In genomic region chr9:35079426-35080341, GRCh38 we compare ENCODE assay signal across 1 cellular context.
TF ChIP-seq lines count a peak whose summit lies in the region.

FANCG (minus strand) TSS chr9:35079942; CDS start chr9:35079524, 418 bp downstream.

TF ChIP-seq in HEK293, 187 proteins besides CTCF, POLR2A, EP300 and RAD21 (continued from another document and continues in another):
- TF ChIP-seq, protein P1, sequence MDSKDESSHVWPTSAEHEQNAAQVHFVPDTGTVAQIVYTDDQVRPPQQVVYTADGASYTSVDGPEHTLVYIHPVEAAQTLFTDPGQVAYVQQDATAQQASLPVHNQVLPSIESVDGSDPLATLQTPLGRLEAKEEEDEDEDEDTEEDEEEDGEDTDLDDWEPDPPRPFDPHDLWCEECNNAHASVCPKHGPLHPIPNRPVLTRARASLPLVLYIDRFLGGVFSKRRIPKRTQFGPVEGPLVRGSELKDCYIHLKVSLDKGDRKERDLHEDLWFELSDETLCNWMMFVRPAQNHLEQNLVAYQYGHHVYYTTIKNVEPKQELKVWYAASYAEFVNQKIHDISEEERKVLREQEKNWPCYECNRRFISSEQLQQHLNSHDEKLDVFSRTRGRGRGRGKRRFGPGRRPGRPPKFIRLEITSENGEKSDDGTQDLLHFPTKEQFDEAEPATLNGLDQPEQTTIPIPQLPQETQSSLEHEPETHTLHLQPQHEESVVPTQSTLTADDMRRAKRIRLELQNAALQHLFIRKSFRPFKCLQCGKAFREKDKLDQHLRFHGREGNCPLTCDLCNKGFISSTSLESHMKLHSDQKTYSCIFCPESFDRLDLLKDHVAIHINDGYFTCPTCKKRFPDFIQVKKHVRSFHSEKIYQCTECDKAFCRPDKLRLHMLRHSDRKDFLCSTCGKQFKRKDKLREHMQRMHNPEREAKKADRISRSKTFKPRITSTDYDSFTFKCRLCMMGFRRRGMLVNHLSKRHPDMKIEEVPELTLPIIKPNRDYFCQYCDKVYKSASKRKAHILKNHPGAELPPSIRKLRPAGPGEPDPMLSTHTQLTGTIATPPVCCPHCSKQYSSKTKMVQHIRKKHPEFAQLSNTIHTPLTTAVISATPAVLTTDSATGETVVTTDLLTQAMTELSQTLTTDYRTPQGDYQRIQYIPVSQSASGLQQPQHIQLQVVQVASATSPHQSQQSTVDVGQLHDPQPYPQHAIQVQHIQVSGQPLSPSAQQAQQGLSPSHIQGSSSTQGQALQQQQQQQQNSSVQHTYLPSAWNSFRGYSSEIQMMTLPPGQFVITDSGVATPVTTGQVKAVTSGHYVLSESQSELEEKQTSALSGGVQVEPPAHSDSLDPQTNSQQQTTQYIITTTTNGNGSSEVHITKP (tag by site-specific recombination; IDR thresholded peaks at IDR 0.05): peak; percentile 93
- TF ChIP-seq MEIS1 (CRISPR knock-in tag; IDR thresholded peaks at IDR 0.05; ENCODE audit: borderline replicate concordance) (no peak), ZNF791 (tag by site-specific recombination; IDR thresholded peaks at IDR 0.05) (no peak), ZBTB48 (tag by site-specific recombination; IDR thresholded peaks at IDR 0.05) (no peak), ZNF768 (tag by site-specific recombination; IDR thresholded peaks at IDR 0.05) (no peak), ZNF670 (tag by site-specific recombination; IDR thresholded peaks at IDR 0.05; ENCODE audit: low read depth) (no peak), ZNF19 (tag by site-specific recombination; IDR thresholded peaks at IDR 0.05; ENCODE audit: low read depth) (no peak), GLI2 (tag by site-specific recombination; IDR thresholded peaks at IDR 0.05; ENCODE audit: borderline replicate concordance, low read depth) (no peak), ZNF658 (tag by site-specific recombination; IDR thresholded peaks at IDR 0.05) (no peak), ZNF169 (tag by site-specific recombination; IDR thresholded peaks at IDR 0.05) (no peak), ZNF341 (tag by site-specific recombination; IDR thresholded peaks at IDR 0.05; ENCODE audit: low read depth) (peak; percentile 86), REPIN1 (tag by site-specific recombination; IDR thresholded peaks at IDR 0.05; ENCODE audit: low read depth) (no peak), ZEB2 (tag by site-specific recombination; IDR thresholded peaks at IDR 0.05) (peak; percentile 99), ZNF843 (tag by site-specific recombination; IDR thresholded peaks at IDR 0.05) (no peak), ZNF292 (tag by site-specific recombination; IDR thresholded peaks at IDR 0.05; ENCODE audit: borderline replicate concordance, low read depth) (no peak), PRDM1 (tag by site-specific recombination; IDR thresholded peaks at IDR 0.05) (peak; percentile 90), GFI1B (tag by site-specific recombination; IDR thresholded peaks at IDR 0.05) (no peak), ZNF266 (tag by site-specific recombination; IDR thresholded peaks at IDR 0.05; ENCODE audit: low read depth) (no peak), PRDM6 (tag by site-specific recombination; IDR thresholded peaks at IDR 0.05) (no peak), SP2 (tag by site-specific recombination; IDR thresholded peaks at IDR 0.05) (peak; percentile 89), ZNF521 (tag by site-specific recombination; IDR thresholded peaks at IDR 0.05) (no peak), ZNF776 (tag by site-specific recombination; IDR thresholded peaks at IDR 0.05; ENCODE audit: borderline replicate concordance) (no peak), KLF1 (tag by site-specific recombination; IDR thresholded peaks at IDR 0.05) (peak; percentile 48), ZNF148 (tag by site-specific recombination; IDR thresholded peaks at IDR 0.05; ENCODE audit: borderline replicate concordance) (no peak), SALL2 (tag by site-specific recombination; IDR thresholded peaks at IDR 0.05; ENCODE audit: borderline replicate concordance) (no peak), ZNF785 (tag by site-specific recombination; IDR thresholded peaks at IDR 0.05) (no peak), ZBTB6 (tag by site-specific recombination; IDR thresholded peaks at IDR 0.05) (peak; percentile 68), WT1 (tag by site-specific recombination; IDR thresholded peaks at IDR 0.05) (no peak), ZNF16 (tag by site-specific recombination; IDR thresholded peaks at IDR 0.05; ENCODE audit: low read depth) (no peak), ZNF580 (tag by site-specific recombination; IDR thresholded peaks at IDR 0.05) (peak; percentile 39; the same call in 1 of the 2 replicates), ZNF514 (tag by site-specific recombination; IDR thresholded peaks at IDR 0.05) (no peak), ZNF777 (tag by site-specific recombination; IDR thresholded peaks at IDR 0.05; ENCODE audit: borderline replicate concordance) (no peak), YY1 (tag by site-specific recombination; IDR thresholded peaks at IDR 0.05) (no peak)
- TF ChIP-seq, protein P2, sequence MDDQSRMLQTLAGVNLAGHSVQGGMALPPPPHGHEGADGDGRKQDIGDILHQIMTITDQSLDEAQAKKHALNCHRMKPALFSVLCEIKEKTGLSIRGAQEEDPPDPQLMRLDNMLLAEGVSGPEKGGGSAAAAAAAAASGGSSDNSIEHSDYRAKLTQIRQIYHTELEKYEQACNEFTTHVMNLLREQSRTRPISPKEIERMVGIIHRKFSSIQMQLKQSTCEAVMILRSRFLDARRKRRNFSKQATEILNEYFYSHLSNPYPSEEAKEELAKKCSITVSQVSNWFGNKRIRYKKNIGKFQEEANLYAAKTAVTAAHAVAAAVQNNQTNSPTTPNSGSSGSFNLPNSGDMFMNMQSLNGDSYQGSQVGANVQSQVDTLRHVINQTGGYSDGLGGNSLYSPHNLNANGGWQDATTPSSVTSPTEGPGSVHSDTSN (CRISPR knock-in tag; IDR thresholded peaks at IDR 0.05): 0 out of 2 replicates have a peak, but pooled peaks have one; percentile 42
- TF ChIP-seq, protein P3, sequence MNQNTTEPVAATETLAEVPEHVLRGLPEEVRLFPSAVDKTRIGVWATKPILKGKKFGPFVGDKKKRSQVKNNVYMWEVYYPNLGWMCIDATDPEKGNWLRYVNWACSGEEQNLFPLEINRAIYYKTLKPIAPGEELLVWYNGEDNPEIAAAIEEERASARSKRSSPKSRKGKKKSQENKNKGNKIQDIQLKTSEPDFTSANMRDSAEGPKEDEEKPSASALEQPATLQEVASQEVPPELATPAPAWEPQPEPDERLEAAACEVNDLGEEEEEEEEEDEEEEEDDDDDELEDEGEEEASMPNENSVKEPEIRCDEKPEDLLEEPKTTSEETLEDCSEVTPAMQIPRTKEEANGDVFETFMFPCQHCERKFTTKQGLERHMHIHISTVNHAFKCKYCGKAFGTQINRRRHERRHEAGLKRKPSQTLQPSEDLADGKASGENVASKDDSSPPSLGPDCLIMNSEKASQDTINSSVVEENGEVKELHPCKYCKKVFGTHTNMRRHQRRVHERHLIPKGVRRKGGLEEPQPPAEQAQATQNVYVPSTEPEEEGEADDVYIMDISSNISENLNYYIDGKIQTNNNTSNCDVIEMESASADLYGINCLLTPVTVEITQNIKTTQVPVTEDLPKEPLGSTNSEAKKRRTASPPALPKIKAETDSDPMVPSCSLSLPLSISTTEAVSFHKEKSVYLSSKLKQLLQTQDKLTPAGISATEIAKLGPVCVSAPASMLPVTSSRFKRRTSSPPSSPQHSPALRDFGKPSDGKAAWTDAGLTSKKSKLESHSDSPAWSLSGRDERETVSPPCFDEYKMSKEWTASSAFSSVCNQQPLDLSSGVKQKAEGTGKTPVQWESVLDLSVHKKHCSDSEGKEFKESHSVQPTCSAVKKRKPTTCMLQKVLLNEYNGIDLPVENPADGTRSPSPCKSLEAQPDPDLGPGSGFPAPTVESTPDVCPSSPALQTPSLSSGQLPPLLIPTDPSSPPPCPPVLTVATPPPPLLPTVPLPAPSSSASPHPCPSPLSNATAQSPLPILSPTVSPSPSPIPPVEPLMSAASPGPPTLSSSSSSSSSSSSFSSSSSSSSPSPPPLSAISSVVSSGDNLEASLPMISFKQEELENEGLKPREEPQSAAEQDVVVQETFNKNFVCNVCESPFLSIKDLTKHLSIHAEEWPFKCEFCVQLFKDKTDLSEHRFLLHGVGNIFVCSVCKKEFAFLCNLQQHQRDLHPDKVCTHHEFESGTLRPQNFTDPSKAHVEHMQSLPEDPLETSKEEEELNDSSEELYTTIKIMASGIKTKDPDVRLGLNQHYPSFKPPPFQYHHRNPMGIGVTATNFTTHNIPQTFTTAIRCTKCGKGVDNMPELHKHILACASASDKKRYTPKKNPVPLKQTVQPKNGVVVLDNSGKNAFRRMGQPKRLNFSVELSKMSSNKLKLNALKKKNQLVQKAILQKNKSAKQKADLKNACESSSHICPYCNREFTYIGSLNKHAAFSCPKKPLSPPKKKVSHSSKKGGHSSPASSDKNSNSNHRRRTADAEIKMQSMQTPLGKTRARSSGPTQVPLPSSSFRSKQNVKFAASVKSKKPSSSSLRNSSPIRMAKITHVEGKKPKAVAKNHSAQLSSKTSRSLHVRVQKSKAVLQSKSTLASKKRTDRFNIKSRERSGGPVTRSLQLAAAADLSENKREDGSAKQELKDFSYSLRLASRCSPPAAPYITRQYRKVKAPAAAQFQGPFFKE (tag by site-specific recombination; IDR thresholded peaks at IDR 0.05; ENCODE audit: borderline replicate concordance): no peak
- TF ChIP-seq, protein P4, sequence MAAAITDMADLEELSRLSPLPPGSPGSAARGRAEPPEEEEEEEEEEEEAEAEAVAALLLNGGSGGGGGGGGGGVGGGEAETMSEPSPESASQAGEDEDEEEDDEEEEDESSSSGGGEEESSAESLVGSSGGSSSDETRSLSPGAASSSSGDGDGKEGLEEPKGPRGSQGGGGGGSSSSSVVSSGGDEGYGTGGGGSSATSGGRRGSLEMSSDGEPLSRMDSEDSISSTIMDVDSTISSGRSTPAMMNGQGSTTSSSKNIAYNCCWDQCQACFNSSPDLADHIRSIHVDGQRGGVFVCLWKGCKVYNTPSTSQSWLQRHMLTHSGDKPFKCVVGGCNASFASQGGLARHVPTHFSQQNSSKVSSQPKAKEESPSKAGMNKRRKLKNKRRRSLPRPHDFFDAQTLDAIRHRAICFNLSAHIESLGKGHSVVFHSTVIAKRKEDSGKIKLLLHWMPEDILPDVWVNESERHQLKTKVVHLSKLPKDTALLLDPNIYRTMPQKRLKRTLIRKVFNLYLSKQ (tag by site-specific recombination; IDR thresholded peaks at IDR 0.05; ENCODE audit: borderline replicate concordance): no peak
- TF ChIP-seq, protein P5, sequence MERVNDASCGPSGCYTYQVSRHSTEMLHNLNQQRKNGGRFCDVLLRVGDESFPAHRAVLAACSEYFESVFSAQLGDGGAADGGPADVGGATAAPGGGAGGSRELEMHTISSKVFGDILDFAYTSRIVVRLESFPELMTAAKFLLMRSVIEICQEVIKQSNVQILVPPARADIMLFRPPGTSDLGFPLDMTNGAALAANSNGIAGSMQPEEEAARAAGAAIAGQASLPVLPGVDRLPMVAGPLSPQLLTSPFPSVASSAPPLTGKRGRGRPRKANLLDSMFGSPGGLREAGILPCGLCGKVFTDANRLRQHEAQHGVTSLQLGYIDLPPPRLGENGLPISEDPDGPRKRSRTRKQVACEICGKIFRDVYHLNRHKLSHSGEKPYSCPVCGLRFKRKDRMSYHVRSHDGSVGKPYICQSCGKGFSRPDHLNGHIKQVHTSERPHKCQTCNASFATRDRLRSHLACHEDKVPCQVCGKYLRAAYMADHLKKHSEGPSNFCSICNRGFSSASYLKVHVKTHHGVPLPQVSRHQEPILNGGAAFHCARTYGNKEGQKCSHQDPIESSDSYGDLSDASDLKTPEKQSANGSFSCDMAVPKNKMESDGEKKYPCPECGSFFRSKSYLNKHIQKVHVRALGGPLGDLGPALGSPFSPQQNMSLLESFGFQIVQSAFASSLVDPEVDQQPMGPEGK (tag by site-specific recombination; IDR thresholded peaks at IDR 0.05): peak; percentile 76
- TF ChIP-seq, protein P6, sequence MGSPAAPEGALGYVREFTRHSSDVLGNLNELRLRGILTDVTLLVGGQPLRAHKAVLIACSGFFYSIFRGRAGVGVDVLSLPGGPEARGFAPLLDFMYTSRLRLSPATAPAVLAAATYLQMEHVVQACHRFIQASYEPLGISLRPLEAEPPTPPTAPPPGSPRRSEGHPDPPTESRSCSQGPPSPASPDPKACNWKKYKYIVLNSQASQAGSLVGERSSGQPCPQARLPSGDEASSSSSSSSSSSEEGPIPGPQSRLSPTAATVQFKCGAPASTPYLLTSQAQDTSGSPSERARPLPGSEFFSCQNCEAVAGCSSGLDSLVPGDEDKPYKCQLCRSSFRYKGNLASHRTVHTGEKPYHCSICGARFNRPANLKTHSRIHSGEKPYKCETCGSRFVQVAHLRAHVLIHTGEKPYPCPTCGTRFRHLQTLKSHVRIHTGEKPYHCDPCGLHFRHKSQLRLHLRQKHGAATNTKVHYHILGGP (tag by site-specific recombination; IDR thresholded peaks at IDR 0.05): no peak
